In genomic region chr17:35101725-35102124, GRCh38 we compare ENCODE assay signal across 29 cellular contexts. TPM values are rescaled to one million over a fixed set of nuclear protein-coding genes. Genes with fewer than 3 reads are reported as not detected.
"Had no signal": no experiment of that assay in that cellular context is flagged by ENCODE, and none has a peak within 500 bp of the region (broad histone marks: within the 10 kb centered on the region; RNA-seq: fewer than 3 reads in every experiment).

No MANE protein-coding gene starts in this region.

- H3K27ac Mint-ChIP-seq: dendritic cell treated with granulocyte-macrophage colony-stimulating factor and Interleukin-4, amounts not matched to agents 40 ng/mL and 50 ng/mL, for 4 days; endodermal cell; nephron progenitor cell; stimulated activated memory B cell treated with anti-CD40 and anti-IgM and Interleukin-4, amounts not matched to agents 10 μg/mL and 1 μg/mL and 100 μg/mL, for 72 hours; stimulated activated naive CD8-positive, alpha-beta T cell treated with anti-CD3 and anti-CD28 coated beads, Interleukin-15, Interleukin-2, amounts not matched to agents 100 ng/mL and 50 ng/mL, for 24 hours had no signal

- ATAC-seq: esophagus mucosa; gastrocnemius medialis; left ventricle myocardium superior; lower lobe of right lung; naive thymus-derived CD8-positive, alpha-beta T cell; psoas muscle; right cardiac atrium; stimulated activated memory B cell treated with anti-CD40 and anti-IgM and Interleukin-4, amounts not matched to agents 10 μg/mL and 1 μg/mL and 100 μg/mL, for 72 hours; upper lobe of right lung had no signal

- DNase-seq: effector CD8-positive, alpha-beta T cell; endodermal cell; foreskin fibroblast; gastrocnemius medialis; head of caudate nucleus; left ventricle myocardium superior; lower lobe of right lung; naive thymus-derived CD8-positive, alpha-beta T cell; nephron progenitor cell; occipital lobe; ovary; psoas muscle; right cardiac atrium; sigmoid colon; stimulated activated CD4-positive, alpha-beta T cell treated with anti-CD3 and anti-CD28 coated beads, Interleukin-2, amount 100 ng/mL, for 24 hours; stimulated activated CD4-positive, alpha-beta T cell treated with anti-CD3 and anti-CD28 coated beads, Interleukin-4, amount 100 ng/mL, for 24 hours; transverse colon; upper lobe of right lung; uterus had no signal

- H3K4me1 Mint-ChIP-seq: endodermal cell; naive thymus-derived CD8-positive, alpha-beta T cell; stimulated activated memory B cell treated with anti-CD40 and anti-IgM and Interleukin-4, amounts not matched to agents 10 μg/mL and 1 μg/mL and 100 μg/mL, for 72 hours had no signal

- H3K27me3 Mint-ChIP-seq: dendritic cell treated with granulocyte-macrophage colony-stimulating factor and Interleukin-4, amounts not matched to agents 40 ng/mL and 50 ng/mL, for 4 days; naive thymus-derived CD8-positive, alpha-beta T cell; stimulated activated memory B cell treated with anti-CD40 and anti-IgM and Interleukin-4, amounts not matched to agents 10 μg/mL and 1 μg/mL and 100 μg/mL, for 72 hours; stimulated activated naive CD8-positive, alpha-beta T cell treated with anti-CD3 and anti-CD28 coated beads, Interleukin-15, Interleukin-2, amounts not matched to agents 100 ng/mL and 50 ng/mL, for 24 hours had no signal

- H3K9me3 Mint-ChIP-seq: dendritic cell treated with granulocyte-macrophage colony-stimulating factor and Interleukin-4, amounts not matched to agents 40 ng/mL and 50 ng/mL, for 4 days; endodermal cell; naive thymus-derived CD8-positive, alpha-beta T cell; nephron progenitor cell; stimulated activated memory B cell treated with anti-CD40 and anti-IgM and Interleukin-4, amounts not matched to agents 10 μg/mL and 1 μg/mL and 100 μg/mL, for 72 hours; stimulated activated naive CD8-positive, alpha-beta T cell treated with anti-CD3 and anti-CD28 coated beads, Interleukin-15, Interleukin-2, amounts not matched to agents 100 ng/mL and 50 ng/mL, for 24 hours had no signal

- H3K4me3 Mint-ChIP-seq: dendritic cell treated with granulocyte-macrophage colony-stimulating factor and Interleukin-4, amounts not matched to agents 40 ng/mL and 50 ng/mL, for 4 days; endodermal cell; naive thymus-derived CD8-positive, alpha-beta T cell; nephron progenitor cell; stimulated activated memory B cell treated with anti-CD40 and anti-IgM and Interleukin-4, amounts not matched to agents 10 μg/mL and 1 μg/mL and 100 μg/mL, for 72 hours; stimulated activated naive CD8-positive, alpha-beta T cell treated with anti-CD3 and anti-CD28 coated beads, Interleukin-15, Interleukin-2, amounts not matched to agents 100 ng/mL and 50 ng/mL, for 24 hours had no signal

RNA-seq across cellular contexts. Expression of gene FNDC8, which starts 19.7 kb away (rescaled TPM):
- total RNA-seq: endodermal cell; esophagus mucosa; gastrocnemius medialis; glomerular endothelial cell; left ventricle myocardium superior; lower lobe of right lung; mesenteric fat pad; myocyte; naive thymus-derived CD8-positive, alpha-beta T cell; occipital lobe; ovary; psoas muscle; renal cortical epithelial cell; right cardiac atrium; sigmoid colon; skeletal muscle tissue; suprapubic skin; transverse colon; upper lobe of right lung; uterus had no signal

RNA-seq across cellular contexts. Expression of gene UNC45B, which starts 45.9 kb away (rescaled TPM):
- total RNA-seq: endodermal cell, esophagus mucosa, mesenteric fat pad, renal cortical epithelial cell, sigmoid colon, suprapubic skin had no signal
